Comparison of ENCODE assay signal across 21 cellular contexts in genomic region chr6:135521431-135521830, GRCh38. TPM values are rescaled to one million over a fixed set of nuclear protein-coding genes. Genes with fewer than 3 reads are reported as not detected.
DNase-seq lines count a peak whose midpoint lies in the region; ATAC-seq and TF ChIP-seq lines count a peak whose summit lies in the region.
"Had no signal": no experiment of that assay in that cellular context is flagged by ENCODE, and none has a peak within 500 bp of the region (broad histone marks: within the 10 kb centered on the region; RNA-seq: fewer than 3 reads in every experiment).

No MANE protein-coding gene starts in this region.

- H3K79me2 ChIP-seq in GM23248 (ENCODE audit: insufficient read depth) = no peaks in the 10 kb centered on the region
- no peaks in the 10 kb centered on the region for H3K79me2 ChIP-seq in osteoblast (ENCODE audit: insufficient read depth, low read length)

- ATAC-seq in HG03354 (IDR thresholded peaks at IDR 0.05; ENCODE audit: poor library complexity, severe bottlenecking, unreplicated experiment) = no peak
- ATAC-seq: Right ventricle myocardium inferior had no signal

- in situ Hi-C loops in GM23248 (cut with MboI) = loop anchor here (25.0 kb wide), 1 partner anchor 1016 kb away; no protein-coding TSS in a partner anchor

- no peak overlapping the region for H2AFZ ChIP-seq in GM23248
- no peak overlapping the region for H2AFZ ChIP-seq in osteoblast (ENCODE audit: low read length)
- H2AFZ ChIP-seq: PC-9 had no signal

- H4K20me1 ChIP-seq in GM23248 (ENCODE audit: insufficient read depth) (no peaks in the 10 kb centered on the region), osteoblast (ENCODE audit: insufficient read depth, low read length) (no peaks in the 10 kb centered on the region)
- H4K20me1 ChIP-seq: BLaER1 had no signal

- H3K4me3 ChIP-seq in AG10803 (ENCODE audit: low read length) = no peak overlapping the region
- no peak overlapping the region for H3K4me3 ChIP-seq in GM23248
- no peak overlapping the region for H3K4me3 ChIP-seq in choroid plexus epithelial cell (ENCODE audit: low read depth, low read length)
- no peak overlapping the region for H3K4me3 ChIP-seq in osteoblast (ENCODE audit: insufficient read depth, low read length)
- H3K4me3 ChIP-seq: BLaER1, PC-9 had no signal

- H3K4me1 ChIP-seq in GM23248 (ENCODE audit: insufficient read depth) = 0 out of 2 replicates have a peak, but pooled peaks cover 3% of the 10 kb centered on the region
- peaks cover 8% of the 10 kb centered on the region for H3K4me1 ChIP-seq in osteoblast (ENCODE audit: insufficient read depth, low read length)
- H3K4me1 ChIP-seq: BLaER1 had no signal

- TF ChIP-seq CTCF in AG10803 (conservative IDR thresholded peaks at IDR 0.05; ENCODE audit: low read length) = no peak
- no peak for TF ChIP-seq CTCF in choroid plexus epithelial cell (conservative IDR thresholded peaks at IDR 0.05; ENCODE audit: low read depth, low read length)
- TF ChIP-seq CTCF in osteoblast (IDR thresholded peaks at IDR 0.05; ENCODE audit: extremely low read depth, low read depth, low read length) = no peak

- H3K9me2 ChIP-seq in GM23248 (ENCODE audit: insufficient read depth) = no peaks in the 10 kb centered on the region

- no peaks in the 10 kb centered on the region for H3K27me3 ChIP-seq in GM23248 (replicated peaks; ENCODE audit: insufficient read depth)
- no peaks in the 10 kb centered on the region for H3K27me3 ChIP-seq in osteoblast (ENCODE audit: insufficient read depth, low read length)
- H3K27me3 ChIP-seq: BLaER1 had no signal

- H3K9ac ChIP-seq in GM23248 = no peak overlapping the region
- H3K9ac ChIP-seq: BLaER1, KMS-11 had no signal

- no peak overlapping the region for H3K27ac ChIP-seq in GM23248
- H3K27ac ChIP-seq in osteoblast (ENCODE audit: low read depth, low read length) = peak overlapping the region; percentile 61
- H3K27ac ChIP-seq: BLaER1, KMS-11, PC-9 had no signal

- WGBS in GM23248 (ENCODE audit: low coverage in 1 of 2, low lambda C conversion rate in 2 of 2, missing lambda C conversion rate in 2 of 2), 2 experiments = 64 to 68% methylated on average over 1 of the region's 1 CpG

- no peaks in the 10 kb centered on the region for H3F3A ChIP-seq in GM23248 (ENCODE audit: insufficient read depth)

- H3K36me3 ChIP-seq in GM23248 (ENCODE audit: low read depth) (no peaks in the 10 kb centered on the region), osteoblast (ENCODE audit: insufficient read depth, low read length) (no peaks in the 10 kb centered on the region)
- H3K36me3 ChIP-seq: BLaER1 had no signal

- peak; percentile 77 for DNase-seq in AG10803 (ENCODE audit: low read depth)
- DNase-seq in GM23248 = peak; percentile 63
- DNase-seq in choroid plexus epithelial cell (ENCODE audit: low read depth) = peak; percentile 35
- DNase-seq in osteoblast (ENCODE audit: insufficient read length, low spot score, missing footprints) = no peak
- DNase-seq in retina = no peak
- no peak for DNase-seq in SIG-M5 (lab: John Stamatoyannopoulos, UW)
- no peak for DNase-seq in cortex of kidney (lab: John Stamatoyannopoulos, UW)
- DNase-seq: ACHN; CD8-positive, alpha-beta memory T cell; GOT3; HFFc6; MM.1S; NCI-H1930; NCI-H2171; NCI-H446 treated with DMSO at 0.1 percent for 48 hours; NCI-H748 treated with DMSO at 0.1 percent for 48 hours; PC-9 had no signal

- H3K9me3 ChIP-seq in GM23248 (ENCODE audit: low read depth) = no peaks in the 10 kb centered on the region
- H3K9me3 ChIP-seq in osteoblast (ENCODE audit: low read depth, low read length) = no peaks in the 10 kb centered on the region

- H3K4me2 ChIP-seq in GM23248 (ENCODE audit: unreplicated experiment) (no peak overlapping the region), osteoblast (ENCODE audit: insufficient read depth, low read length) (no peak overlapping the region)
- H3K4me2 ChIP-seq: BLaER1, KMS-11, PC-9 had no signal

RNA-seq across cellular contexts. Expression of gene AHI1, which starts 23.9 kb away (rescaled TPM):
- total RNA-seq in GM23248 (2014; rRNA removed; shearing (Covaris generic)) = 11.1 and 19.9 TPM in 2 replicates
- 19.5 and 25.9 TPM in 2 replicates for polyA plus RNA-seq in GM23248 (2016; fragmentation: Nextera tagmentation; extraction: Ambion mirVana)
- total RNA-seq in osteoblast = 44.5 and 50.3 TPM in 2 replicates

Comparison
In these comparisons a context has a peak if more than half of its experiments do, and no peak if none do; other contexts are left out.
1. DNase-seq: peak in AG10803 (single experiment), GM23248 (single experiment) and choroid plexus epithelial cell (single experiment); none in osteoblast (single experiment), retina (single experiment), SIG-M5 (single experiment) and cortex of kidney (single experiment).